22 cellular contexts compared by ENCODE assay signal in the genomic region with DNA sequence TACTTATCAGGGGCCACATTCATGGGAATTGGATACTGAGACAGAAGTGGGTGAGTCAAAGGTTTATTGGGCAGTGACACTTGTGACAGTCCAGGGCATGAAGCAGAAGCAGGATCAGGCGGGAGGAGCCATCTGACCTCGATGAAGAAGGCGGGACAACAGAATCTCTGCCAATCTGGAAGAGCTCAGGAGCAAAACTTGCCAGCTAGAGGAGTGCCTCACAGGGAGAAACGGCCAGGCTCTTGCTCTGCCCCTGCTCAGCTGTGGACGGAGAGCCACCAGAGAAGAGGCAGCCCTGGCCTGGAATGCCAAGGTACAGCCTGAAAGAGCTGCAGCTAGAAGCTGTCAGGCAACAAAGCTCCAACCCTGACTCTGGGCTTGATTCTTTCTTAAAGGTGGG. TPM values are rescaled to one million over a fixed set of nuclear protein-coding genes. Genes with fewer than 3 reads are reported as not detected.
A peak's percentile ranks its signal among the peaks of the same experiment; 100 is the strongest.
DNase-seq lines count a peak whose midpoint lies in the region; ATAC-seq and TF ChIP-seq lines count a peak whose summit lies in the region.
"Had no signal": no experiment of that assay in that cellular context is flagged by ENCODE, and none has a peak within 500 bp of the region (broad histone marks: within the 10 kb centered on the region; RNA-seq: fewer than 3 reads in every experiment).

No MANE protein-coding gene starts in this region.

- H3K4me1 ChIP-seq in left ventricle myocardium inferior (no peaks in the 10 kb centered on the region), transverse colon (no peaks in the 10 kb centered on the region)
- H3K4me1 ChIP-seq: heart right ventricle, uterus had no signal

- WGBS in transverse colon (ENCODE audit: low coverage in 1 of 2), 2 donors: 43% methylated on average over 5 of the region's 5 CpGs; no CpG with 5 or more reads in 1 of the 2 donors

- DNase-seq in Right ventricle myocardium inferior (ENCODE audit: missing footprints): no peak
- DNase-seq in left ventricle myocardium inferior: no peak
- peak; percentile 12 for DNase-seq in WERI-Rb-1
- DNase-seq in kidney tubule cell (ENCODE audit: low spot score): peak; percentile 10
- DNase-seq in transverse colon: peak; percentile 27
- DNase-seq in activated gamma-delta T cell (lab: John Stamatoyannopoulos, UW): no peak
- no peak for DNase-seq in activated T-cell treated with anti-CD3 and anti-CD28 coated beads, Interleukin-2, amount 50 U/mL, for 24 hours
- DNase-seq: activated CD4-positive, alpha-beta T cell treated with anti-CD3 and anti-CD28 coated beads, Interleukin-2, amount 50 U/mL, for 1 hour; activated T-cell treated with anti-CD3 and anti-CD28 coated beads, Interleukin-2, amount 50 U/mL, for 4 hours; Calu3; heart right ventricle; Kasumi-1; natural killer cell; NCI-H187; NCI-H524 treated with DMSO at 0.1 percent for 48 hours; stimulated activated CD4-positive, alpha-beta T cell treated with anti-CD3 and anti-CD28 coated beads, Interleukin-4, amount 100 ng/mL, for 1 hour; uterus had no signal

- in situ Hi-C loops in transverse colon (cut with MboI; ENCODE audit: low pct_ligation_motif_present in 1 of 4, low pct_unique_long_range_greater_than_20kb in 1 of 4, low sequenced_read_pairs in 3 of 4): loop anchor here in 1 of 4 donors (25.0 kb wide), 1 partner anchor 774 kb away; no protein-coding TSS in a partner anchor

- intact Hi-C loops in Right ventricle myocardium inferior (cut with DNase I) (no loop called here), left ventricle myocardium inferior (cut with micrococcal nuclease) (no loop called here), transverse colon (cut with DNase I; ENCODE audit: low total_unique reads) (no loop called here)

- H3K27me3 Mint-ChIP-seq in activated T-cell treated with anti-CD3 and anti-CD28 coated beads, Interleukin-2, amount 50 U/mL, for 24 hours: peaks cover 6% of the 10 kb centered on the region

- H3K27ac Mint-ChIP-seq in activated T-cell treated with anti-CD3 and anti-CD28 coated beads, Interleukin-2, amount 50 U/mL, for 24 hours: no peak overlapping the region
- H3K27ac Mint-ChIP-seq: natural killer cell; T-helper 2 cell treated with Interferon-gamma antibody and Interleukin-4, amounts not matched to agents 5 μg/mL and 100 μg/mL, for 36 hours had no signal

- H3K4me3 ChIP-seq in left ventricle myocardium inferior: no peak overlapping the region
- H3K4me3 ChIP-seq in WERI-Rb-1 (ENCODE audit: low read depth, low read length): no peak overlapping the region
- no peak overlapping the region for H3K4me3 ChIP-seq in transverse colon
- H3K4me3 ChIP-seq: heart right ventricle, uterus had no signal

- H3K9me3 Mint-ChIP-seq in activated T-cell treated with anti-CD3 and anti-CD28 coated beads, Interleukin-2, amount 50 U/mL, for 24 hours: no peaks in the 10 kb centered on the region
- H3K9me3 Mint-ChIP-seq: activated T-cell treated with anti-CD3 and anti-CD28 coated beads, Interleukin-2, amount 50 U/mL, for 4 hours; natural killer cell; T-helper 2 cell treated with Interferon-gamma antibody and Interleukin-4, amounts not matched to agents 5 μg/mL and 100 μg/mL, for 36 hours had no signal

- TF ChIP-seq POLR2A in transverse colon (IDR thresholded peaks at IDR 0.05): no peak

- no peak overlapping the region for H3K4me3 Mint-ChIP-seq in activated T-cell treated with anti-CD3 and anti-CD28 coated beads, Interleukin-2, amount 50 U/mL, for 24 hours
- H3K4me3 Mint-ChIP-seq: activated T-cell treated with anti-CD3 and anti-CD28 coated beads, Interleukin-2, amount 50 U/mL, for 4 hours; natural killer cell; T-helper 2 cell treated with Interferon-gamma antibody and Interleukin-4, amounts not matched to agents 5 μg/mL and 100 μg/mL, for 36 hours had no signal

- TF ChIP-seq EP300 in transverse colon (IDR thresholded peaks at IDR 0.05; ENCODE audit: low read depth): no peak

- H3K36me3 ChIP-seq in left ventricle myocardium inferior (no peaks in the 10 kb centered on the region), WERI-Rb-1 (no peaks in the 10 kb centered on the region), transverse colon (no peaks in the 10 kb centered on the region)
- H3K36me3 ChIP-seq: heart right ventricle, uterus had no signal

- TF ChIP-seq CTCF in left ventricle myocardium inferior (IDR thresholded peaks at IDR 0.05; ENCODE audit: borderline replicate concordance) (no peak), WERI-Rb-1 (IDR thresholded peaks at IDR 0.05; ENCODE audit: low read depth, low read length) (no peak), transverse colon (IDR thresholded peaks at IDR 0.05) (no peak)

- no peaks in the 10 kb centered on the region for H3K36me3 Mint-ChIP-seq in activated T-cell treated with anti-CD3 and anti-CD28 coated beads, Interleukin-2, amount 50 U/mL, for 24 hours (ENCODE audit: low read depth)
- H3K36me3 Mint-ChIP-seq: natural killer cell had no signal

- H3K9me3 ChIP-seq in left ventricle myocardium inferior (replicated peaks): no peaks in the 10 kb centered on the region
- H3K9me3 ChIP-seq in WERI-Rb-1 (ENCODE audit: severe bottlenecking): no peaks in the 10 kb centered on the region
- H3K9me3 ChIP-seq in transverse colon: no peaks in the 10 kb centered on the region
- H3K9me3 ChIP-seq: heart right ventricle, uterus had no signal

- H3K4me1 Mint-ChIP-seq in activated T-cell treated with anti-CD3 and anti-CD28 coated beads, Interleukin-2, amount 50 U/mL, for 24 hours (ENCODE audit: low read depth): no peaks in the 10 kb centered on the region
- H3K4me1 Mint-ChIP-seq: natural killer cell had no signal

- ATAC-seq in Right ventricle myocardium inferior (peak; percentile 59), HG03378 (IDR thresholded peaks at IDR 0.05; ENCODE audit: unreplicated experiment) (no peak)
- ATAC-seq: activated T-cell treated with anti-CD3 and anti-CD28 coated beads, Interleukin-2, amount 50 U/mL, for 4 hours; esophagus mucosa; natural killer cell had no signal

- no peak overlapping the region for H3K27ac ChIP-seq in left ventricle myocardium inferior (replicated peaks)
- H3K27ac ChIP-seq in WERI-Rb-1: no peak overlapping the region
- H3K27ac ChIP-seq in transverse colon: no peak overlapping the region
- H3K27ac ChIP-seq: heart right ventricle, HL-60, uterus had no signal

- H3K27me3 ChIP-seq in left ventricle myocardium inferior (ENCODE audit: low read depth): no peaks in the 10 kb centered on the region
- H3K27me3 ChIP-seq in WERI-Rb-1 (ENCODE audit: insufficient read depth, low read depth, severe bottlenecking): no peaks in the 10 kb centered on the region
- H3K27me3 ChIP-seq in transverse colon: no peaks in the 10 kb centered on the region
- H3K27me3 ChIP-seq: heart right ventricle, uterus had no signal

RNA-seq across cellular contexts. Expression of gene DAW1, which starts 16.9 kb away (rescaled TPM):
- total RNA-seq in Right ventricle myocardium inferior (not detected), left ventricle myocardium inferior (0.19 TPM), transverse colon (not detected)
- total RNA-seq: activated T-cell treated with anti-CD3 and anti-CD28 coated beads, Interleukin-2, amount 50 U/mL, for 4 hours; esophagus mucosa; liver; natural killer cell had no signal

Comparison
In these comparisons a context has a peak if more than half of its experiments do, and no peak if none do; other contexts are left out.
1. DNase-seq: peak in WERI-Rb-1 (single experiment), kidney tubule cell (single experiment) and transverse colon (single experiment); none in Right ventricle myocardium inferior (single experiment), left ventricle myocardium inferior (single experiment), activated gamma-delta T cell (single experiment) and activated T-cell treated with anti-CD3 and anti-CD28 coated beads, Interleukin-2, amount 50 U/mL, for 24 hours (single experiment).